Comparison of ENCODE assay signal across 1 cellular context in genomic region chr1:225845633-225846259, GRCh38.
TF ChIP-seq lines count a peak whose summit lies in the region.

No MANE protein-coding gene starts in this region.

TF ChIP-seq in HepG2, 621 proteins besides CTCF, POLR2A, EP300 and RAD21 (continued from another document):
- peak; percentile 82 for TF ChIP-seq ZFP91 (CRISPR knock-in tag; IDR thresholded peaks at IDR 0.05; ENCODE audit: borderline replicate concordance)
- TF ChIP-seq ZNF367 (CRISPR knock-in tag; IDR thresholded peaks at IDR 0.05; ENCODE audit: borderline replicate concordance): no peak
- 0 out of 2 replicates have a peak, but pooled peaks have one; percentile 43 for TF ChIP-seq JUN (CRISPR knock-in tag; IDR thresholded peaks at IDR 0.05)
- TF ChIP-seq TRIM22 (IDR thresholded peaks at IDR 0.05): no peak
- TF ChIP-seq AGO1 (IDR thresholded peaks at IDR 0.05; ENCODE audit: low read depth, low read length, poor library complexity, severe bottlenecking): peak; percentile 78
- TF ChIP-seq KDM2A (CRISPR knock-in tag; IDR thresholded peaks at IDR 0.05; ENCODE audit: borderline replicate concordance, low read depth): peak; percentile 77; the same call in 1 of the 2 replicates
- no peak for TF ChIP-seq NFAT5 (CRISPR knock-in tag; IDR thresholded peaks at IDR 0.05)
- TF ChIP-seq XRCC5 (optimal IDR thresholded peaks at IDR 0.05; ENCODE audit: low read length): peak; percentile 43
- TF ChIP-seq HMG20A (CRISPR knock-in tag; IDR thresholded peaks at IDR 0.05; ENCODE audit: borderline replicate concordance): no peak
- no peak for TF ChIP-seq JUNB (CRISPR knock-in tag; IDR thresholded peaks at IDR 0.05; ENCODE audit: borderline replicate concordance)
- 0 out of 2 replicates have a peak, but pooled peaks have one; percentile 21 for TF ChIP-seq RELA (CRISPR knock-in tag; IDR thresholded peaks at IDR 0.05)
- 0 out of 2 replicates have a peak, but pooled peaks have one; percentile 32 for TF ChIP-seq CBFB (CRISPR knock-in tag; IDR thresholded peaks at IDR 0.05)
- TF ChIP-seq ZNF619 (CRISPR knock-in tag; IDR thresholded peaks at IDR 0.05): peak; percentile 41; the same call in 1 of the 2 replicates
- peak; percentile 62 for TF ChIP-seq ZNF687 (CRISPR knock-in tag; IDR thresholded peaks at IDR 0.05)
- no peak for TF ChIP-seq ZBTB1 (CRISPR knock-in tag; IDR thresholded peaks at IDR 0.05; ENCODE audit: borderline replicate concordance)
- 0 out of 2 replicates have a peak, but pooled peaks have one; percentile 32 for TF ChIP-seq ZNF205 (CRISPR knock-in tag; IDR thresholded peaks at IDR 0.05)
- TF ChIP-seq POLR2G (IDR thresholded peaks at IDR 0.05; ENCODE audit: low read depth, low read length): peak; percentile 47; the same call in 1 of the 2 replicates
- no peak for TF ChIP-seq HDAC6 (IDR thresholded peaks at IDR 0.05; ENCODE audit: low read depth, low read length)
- TF ChIP-seq SALL1 (CRISPR knock-in tag; IDR thresholded peaks at IDR 0.05): no peak
- TF ChIP-seq HMGXB3 (CRISPR knock-in tag; IDR thresholded peaks at IDR 0.05; ENCODE audit: borderline replicate concordance): peak; percentile 82; the same call in 1 of the 2 replicates
- 0 out of 2 replicates have a peak, but pooled peaks have one; percentile 50 for TF ChIP-seq BORCS8-MEF2B (CRISPR knock-in tag; IDR thresholded peaks at IDR 0.05)
- TF ChIP-seq KAT7 (CRISPR knock-in tag; IDR thresholded peaks at IDR 0.05; ENCODE audit: borderline replicate concordance): no peak
- TF ChIP-seq SMC3 (IDR thresholded peaks at IDR 0.05; ENCODE audit: low read length): peak; percentile 79
- no peak for TF ChIP-seq ZNF569 (CRISPR knock-in tag; IDR thresholded peaks at IDR 0.05; ENCODE audit: borderline replicate concordance)
- peak; percentile 39; the same call in 1 of the 2 replicates for TF ChIP-seq KMT2A (CRISPR knock-in tag; IDR thresholded peaks at IDR 0.05)
- no peak for TF ChIP-seq PITX1 (CRISPR knock-in tag; IDR thresholded peaks at IDR 0.05)
